Comparison of ENCODE assay signal across 8 cellular contexts in genomic region chr12:57611810-57612710, GRCh38. TPM values are rescaled to one million over a fixed set of nuclear protein-coding genes. Genes with fewer than 3 reads are reported as not detected.
DNase-seq lines count a peak whose midpoint lies in the region; ATAC-seq, FAIRE-seq and TF ChIP-seq lines count a peak whose summit lies in the region.

No MANE protein-coding gene starts in this region.

- H3K4me3 ChIP-seq in AG10803 (ENCODE audit: low read length) (peak overlapping the region; percentile 69), HUES64 (ENCODE audit: low read length) (peak overlapping the region; percentile 51), brain microvascular endothelial cell (ENCODE audit: low read depth, low read length) (peak overlapping the region; percentile 65)
- H3K4me3 ChIP-seq in naive thymus-derived CD4-positive, alpha-beta T cell (ENCODE audit: low read length): no peak overlapping the region

- H3K4me1 ChIP-seq in HUES64 (ENCODE audit: insufficient read depth, low read length): peaks cover 18% of the 10 kb centered on the region
- H3K4me1 ChIP-seq in naive thymus-derived CD4-positive, alpha-beta T cell (ENCODE audit: control insufficient read depth in 2 of 2, insufficient read depth in 2 of 2, low read length in 2 of 2): peaks cover 0 to 8% of the 10 kb centered on the region in 2 donors

- peaks cover 28% of the 10 kb centered on the region for H3K36me3 ChIP-seq in HUES64 (ENCODE audit: insufficient read depth, low read length)
- H3K36me3 ChIP-seq in brain microvascular endothelial cell (replicated peaks): no peaks in the 10 kb centered on the region
- no peaks in the 10 kb centered on the region for H3K36me3 ChIP-seq in naive thymus-derived CD4-positive, alpha-beta T cell (ENCODE audit: control insufficient read depth in 2 of 3, insufficient read depth in 3 of 3, low read length in 3 of 3)

- POLR2A ChIA-PET in naive thymus-derived CD4-positive, alpha-beta T cell (lab: Charles Lee): interaction anchor here (0.8 to 1.0 kb wide), 2 partner anchors 9 to 21 kb away, joined by 3 to 4 read pairs; partner anchors contain the start of gene PIP4K2C

- no peaks in the 10 kb centered on the region for H3K9me3 Mint-ChIP-seq in naive thymus-derived CD4-positive, alpha-beta T cell

- H3K27ac ChIP-seq in HUES64 (ENCODE audit: low read depth, low read length) (no peak overlapping the region), brain microvascular endothelial cell (no peak overlapping the region)
- H3K27ac ChIP-seq in naive thymus-derived CD4-positive, alpha-beta T cell (ENCODE audit: low read depth, low read length): no peak overlapping the region

- intact Hi-C loops in naive thymus-derived CD4-positive, alpha-beta T cell (cut with micrococcal nuclease): no loop called here

- H3K27me3 ChIP-seq in HUES64 (ENCODE audit: insufficient read depth, low read length) (peaks cover 45% of the 10 kb centered on the region), brain microvascular endothelial cell (replicated peaks) (no peaks in the 10 kb centered on the region)
- H3K27me3 ChIP-seq in naive thymus-derived CD4-positive, alpha-beta T cell (ENCODE audit: control insufficient read depth in 2 of 2, insufficient read depth in 2 of 2, low read length in 2 of 2): peaks cover 0 to 2% of the 10 kb centered on the region in 2 donors

- FAIRE-seq in GM12891 (lab: Jason Lieb, UNC): no peak

- in situ Hi-C loops in brain microvascular endothelial cell (cut with HindIII; ENCODE audit: low pct_ligation_motif_present, low sequenced_read_pairs): no loop called here

- H3K4me3 Mint-ChIP-seq in naive thymus-derived CD4-positive, alpha-beta T cell: peak overlapping the region; percentile 49 to 88 (median 73)

- no peak for TF ChIP-seq POLR2A in GM12891 (IDR thresholded peaks at IDR 0.05; ENCODE audit: low read depth, low read length)

- H3K9ac ChIP-seq in HUES64 (ENCODE audit: low read depth, low read length): no peak overlapping the region

- H3K27ac Mint-ChIP-seq in naive thymus-derived CD4-positive, alpha-beta T cell: no peak overlapping the region

- H3K4me1 Mint-ChIP-seq in naive thymus-derived CD4-positive, alpha-beta T cell: peaks cover 0 to 13% (median 6%) of the 10 kb centered on the region in 7 donors

- 8% methylated on average over 25 of the region's 27 CpGs for WGBS in HUES64

- CTCF ChIA-PET in naive thymus-derived CD4-positive, alpha-beta T cell (lab: Charles Lee): interaction anchor here (1.3 to 1.5 kb wide), 2 partner anchors 9 to 32 kb away, joined by 3 read pairs; no protein-coding TSS in a partner anchor

- peaks cover 0 to 13% (median 0%) of the 10 kb centered on the region in 5 donors for H3K36me3 Mint-ChIP-seq in naive thymus-derived CD4-positive, alpha-beta T cell

- H3K9me3 ChIP-seq in HUES64 (ENCODE audit: insufficient read depth, low read depth, low read length): no peaks in the 10 kb centered on the region
- no peaks in the 10 kb centered on the region for H3K9me3 ChIP-seq in naive thymus-derived CD4-positive, alpha-beta T cell (ENCODE audit: control insufficient read depth in 2 of 3, low read length in 3 of 3)

- ATAC-seq in naive thymus-derived CD4-positive, alpha-beta T cell: no peak
- ATAC-seq in HG03097 (IDR thresholded peaks at IDR 0.05; ENCODE audit: low FRiP score, unreplicated experiment): no peak

- no peak for DNase-seq in AG10803 (ENCODE audit: low read depth)
- no peak for DNase-seq in brain microvascular endothelial cell
- DNase-seq in naive thymus-derived CD4-positive, alpha-beta T cell: no peak
- DNase-seq in cortex of kidney (lab: John Stamatoyannopoulos, UW): no peak
- DNase-seq in GM12891 (ENCODE audit: insufficient read length, low spot score): no peak
- no peak for DNase-seq in NCI-H2107 treated with DMSO at 0.1 percent for 48 hours (lab: John Stamatoyannopoulos, UW; ENCODE audit: unreplicated experiment)

- TF ChIP-seq CTCF in AG10803 (conservative IDR thresholded peaks at IDR 0.05; ENCODE audit: low read length) (no peak), brain microvascular endothelial cell (IDR thresholded peaks at IDR 0.05; ENCODE audit: low read depth, low read length, missing control alignments) (no peak)

- peaks cover 0 to 62% (median 31%) of the 10 kb centered on the region in 5 donors for H3K27me3 Mint-ChIP-seq in naive thymus-derived CD4-positive, alpha-beta T cell

TF ChIP-seq in GM12891, 5 proteins besides CTCF, POLR2A, EP300 and RAD21:
- TF ChIP-seq TAF1 (IDR thresholded peaks at IDR 0.05; ENCODE audit: low read depth, low read length) (no peak), POLR2AphosphoS5 (IDR thresholded peaks at IDR 0.05; ENCODE audit: low read depth, low read length) (no peak), PAX5 (IDR thresholded peaks at IDR 0.05; ENCODE audit: insufficient read depth, low read length, severe bottlenecking) (no peak), SPI1 (IDR thresholded peaks at IDR 0.05; ENCODE audit: low read depth, low read length) (no peak), POU2F2 (IDR thresholded peaks at IDR 0.05; ENCODE audit: low read depth, low read length) (no peak)

RNA-seq across cellular contexts. Expression of gene ARHGEF25, which starts 0.8 kb away (rescaled TPM):
- polyA plus RNA-seq in HUES64 (2013, experiment 1 of 2): 15.7 TPM
- polyA plus RNA-seq in HUES64 (2013, experiment 2 of 2): 20.7 TPM
- 1 to 10 TPM in 1 of 5 experiments, under 1 TPM in 4; 0.29 to 1.2 (median 0.84) TPM for total RNA-seq in naive thymus-derived CD4-positive, alpha-beta T cell
- polyA plus RNA-seq in naive thymus-derived CD4-positive, alpha-beta T cell: not detected
- 3.0 TPM for polyA plus RNA-seq in GM12891 (2012; ENCODE audit: low read depth, missing spikeins)

RNA-seq across cellular contexts. Expression of gene DTX3, which starts 7.4 kb away (rescaled TPM):
- polyA plus RNA-seq in HUES64 (2013, experiment 1 of 2): 44.3 TPM
- polyA plus RNA-seq in HUES64 (2013, experiment 2 of 2): 48.2 TPM
- total RNA-seq in naive thymus-derived CD4-positive, alpha-beta T cell: 10 to 100 TPM; 25.1 to 42.5 (median 35.6) TPM
- 1 to 10 TPM; 5.3 to 6.7 TPM for polyA plus RNA-seq in naive thymus-derived CD4-positive, alpha-beta T cell
- polyA plus RNA-seq in GM12891 (2012; ENCODE audit: low read depth, missing spikeins): 27.6 TPM

RNA-seq across cellular contexts. Expression of gene B4GALNT1, which starts 20.9 kb away (rescaled TPM):
- 1.8 TPM for polyA plus RNA-seq in HUES64 (2013, experiment 1 of 2)
- polyA plus RNA-seq in HUES64 (2013, experiment 2 of 2): 1.5 TPM
- 1 to 10 TPM in 1 of 5 experiments, not detected in 4; 1.4 TPM for total RNA-seq in naive thymus-derived CD4-positive, alpha-beta T cell
- not detected for polyA plus RNA-seq in naive thymus-derived CD4-positive, alpha-beta T cell
- 0.10 TPM for polyA plus RNA-seq in GM12891 (2012; ENCODE audit: low read depth, missing spikeins)

RNA-seq across cellular contexts. Expression of gene PIP4K2C, which starts 21.1 kb away (rescaled TPM):
- polyA plus RNA-seq in HUES64 (2013, experiment 1 of 2): 19.0 TPM
- polyA plus RNA-seq in HUES64 (2013, experiment 2 of 2): 17.6 TPM
- 10 to 100 TPM; 20.1 to 29.7 (median 21.9) TPM for total RNA-seq in naive thymus-derived CD4-positive, alpha-beta T cell
- 10 to 100 TPM; 18.5 to 29.7 TPM for polyA plus RNA-seq in naive thymus-derived CD4-positive, alpha-beta T cell
- polyA plus RNA-seq in GM12891 (2012; ENCODE audit: low read depth, missing spikeins): 12.1 TPM
